22 cellular contexts compared by ENCODE assay signal in genomic region chr3:66433522-66433782, GRCh38.
DNase-seq lines count a peak whose midpoint lies in the region; ATAC-seq and TF ChIP-seq lines count a peak whose summit lies in the region.
"Had no signal": no experiment of that assay in that cellular context is flagged by ENCODE, and none has a peak within 500 bp of the region (broad histone marks: within the 10 kb centered on the region; RNA-seq: fewer than 3 reads in every experiment).

No MANE protein-coding gene starts in this region.

- DNase-seq in T-helper 2 cell treated with Interferon-gamma antibody and Interleukin-4, amounts not matched to agents 5 μg/mL and 100 μg/mL, for 36 hours (ENCODE audit: low spot score): no peak
- DNase-seq in T-helper 2 cell (no peak), psoas muscle (no peak), upper lobe of right lung (no peak), lower lobe of right lung (no peak)
- DNase-seq in CD4-positive, alpha-beta memory T cell: no peak
- DNase-seq in natural killer cell treated with Interleukin-12 subunit alpha and Interleukin-12 subunit beta and Interleukin-15 and Interleukin-18, amount 100 ng/mL, for 72 hours (ENCODE audit: low spot score): no peak
- DNase-seq: COR-L47; DMS79; endodermal cell; naive thymus-derived CD4-positive, alpha-beta T cell; NCI-H1092; NCI-H187 treated with DMSO at 0.1 percent for 48 hours; NCI-H2227 treated with DMSO at 0.1 percent for 48 hours; NCI-H748 treated with DMSO at 0.1 percent for 48 hours had no signal

- peaks cover 10% of the 10 kb centered on the region for H3K36me3 ChIP-seq in CD4-positive, alpha-beta memory T cell (ENCODE audit: insufficient read depth, low read length)
- H3K36me3 ChIP-seq in psoas muscle (ENCODE audit: insufficient read depth in 1 of 2, low read depth in 1 of 2) (no peaks in the 10 kb centered on the region), upper lobe of right lung (no peaks in the 10 kb centered on the region), lower lobe of right lung (peaks cover 3% of the 10 kb centered on the region)
- H3K36me3 ChIP-seq: thoracic aorta had no signal

- peaks cover 11% of the 10 kb centered on the region for H3K36me3 Mint-ChIP-seq in T-helper 2 cell treated with Interferon-gamma antibody and Interleukin-4, amounts not matched to agents 5 μg/mL and 100 μg/mL, for 36 hours (ENCODE audit: low read depth)
- peaks cover 37 to 40% of the 10 kb centered on the region in 2 donors for H3K36me3 Mint-ChIP-seq in CD4-positive, alpha-beta memory T cell
- H3K36me3 Mint-ChIP-seq in brain: peaks cover 61% of the 10 kb centered on the region
- no peaks in the 10 kb centered on the region for H3K36me3 Mint-ChIP-seq in natural killer cell treated with Interleukin-12 subunit alpha and Interleukin-12 subunit beta and Interleukin-15 and Interleukin-18, amount 100 ng/mL, for 72 hours

- POLR2A ChIA-PET in CD4-positive, alpha-beta memory T cell (lab: Charles Lee; ENCODE audit: partially characterized antibody): interaction anchor here (1.1 kb wide), 1 partner anchor 67 kb away, joined by 3 read pairs; the partner anchor contains the start of gene LRIG1

- no peaks in the 10 kb centered on the region for H3K27me3 Mint-ChIP-seq in T-helper 2 cell treated with Interferon-gamma antibody and Interleukin-4, amounts not matched to agents 5 μg/mL and 100 μg/mL, for 36 hours (ENCODE audit: low read depth)
- H3K27me3 Mint-ChIP-seq in CD4-positive, alpha-beta memory T cell: no peaks in the 10 kb centered on the region
- H3K27me3 Mint-ChIP-seq in brain: peaks cover 3% of the 10 kb centered on the region
- H3K27me3 Mint-ChIP-seq in natural killer cell treated with Interleukin-12 subunit alpha and Interleukin-12 subunit beta and Interleukin-15 and Interleukin-18, amount 100 ng/mL, for 72 hours: peaks cover 0 to 6% of the 10 kb centered on the region in 2 donors
- H3K27me3 Mint-ChIP-seq: activated naive CD4-positive, alpha-beta T cell treated with anti-CD3 and anti-CD28 coated beads, Interleukin-2, amount 50 U/mL, for 24 hours; naive thymus-derived CD4-positive, alpha-beta T cell had no signal

- no peaks in the 10 kb centered on the region for H3K9me3 Mint-ChIP-seq in T-helper 2 cell treated with Interferon-gamma antibody and Interleukin-4, amounts not matched to agents 5 μg/mL and 100 μg/mL, for 36 hours
- peaks cover 0 to 3% (median 0%) of the 10 kb centered on the region in 8 donors for H3K9me3 Mint-ChIP-seq in CD4-positive, alpha-beta memory T cell
- no peaks in the 10 kb centered on the region for H3K9me3 Mint-ChIP-seq in brain
- H3K9me3 Mint-ChIP-seq in natural killer cell treated with Interleukin-12 subunit alpha and Interleukin-12 subunit beta and Interleukin-15 and Interleukin-18, amount 100 ng/mL, for 72 hours: no peaks in the 10 kb centered on the region
- H3K9me3 Mint-ChIP-seq: activated naive CD4-positive, alpha-beta T cell treated with anti-CD3 and anti-CD28 coated beads, Interleukin-2, amount 50 U/mL, for 24 hours; endodermal cell; naive thymus-derived CD4-positive, alpha-beta T cell had no signal

- intact Hi-C loops in CD4-positive, alpha-beta memory T cell (cut with micrococcal nuclease): no loop called here
- intact Hi-C loops in psoas muscle (cut with DNase I) (no loop called here), upper lobe of right lung (cut with DNase I) (no loop called here), lower lobe of right lung (cut with DNase I) (no loop called here)

- H3K27me3 ChIP-seq in CD4-positive, alpha-beta memory T cell (ENCODE audit: insufficient read depth, low read length): no peaks in the 10 kb centered on the region
- no peaks in the 10 kb centered on the region for H3K27me3 ChIP-seq in psoas muscle (ENCODE audit: insufficient read depth in 3 of 3, low read length in 2 of 3)
- H3K27me3 ChIP-seq in upper lobe of right lung: no peaks in the 10 kb centered on the region
- no peaks in the 10 kb centered on the region for H3K27me3 ChIP-seq in lower lobe of right lung (ENCODE audit: low read depth)

- H3K27ac Mint-ChIP-seq in T-helper 2 cell treated with Interferon-gamma antibody and Interleukin-4, amounts not matched to agents 5 μg/mL and 100 μg/mL, for 36 hours: no peak overlapping the region
- H3K27ac Mint-ChIP-seq in CD4-positive, alpha-beta memory T cell: peak overlapping the region in 5 of 7 donors; percentile 1 to 71 (median 52)
- peak overlapping the region in 4 of 5 experiments; percentile 2 to 76 (median 65) for H3K27ac Mint-ChIP-seq in brain
- H3K27ac Mint-ChIP-seq in natural killer cell treated with Interleukin-12 subunit alpha and Interleukin-12 subunit beta and Interleukin-15 and Interleukin-18, amount 100 ng/mL, for 72 hours: peak overlapping the region in 1 of 2 donors; percentile 42
- H3K27ac Mint-ChIP-seq: endodermal cell had no signal

- H3K4me3 Mint-ChIP-seq in T-helper 2 cell treated with Interferon-gamma antibody and Interleukin-4, amounts not matched to agents 5 μg/mL and 100 μg/mL, for 36 hours: peak overlapping the region; percentile 13
- peak overlapping the region in 4 of 8 donors; percentile 23 to 61 (median 38) for H3K4me3 Mint-ChIP-seq in CD4-positive, alpha-beta memory T cell
- H3K4me3 Mint-ChIP-seq in brain: peak overlapping the region in 1 of 5 experiments; percentile 4
- no peak overlapping the region for H3K4me3 Mint-ChIP-seq in natural killer cell treated with Interleukin-12 subunit alpha and Interleukin-12 subunit beta and Interleukin-15 and Interleukin-18, amount 100 ng/mL, for 72 hours
- H3K4me3 Mint-ChIP-seq: activated naive CD4-positive, alpha-beta T cell treated with anti-CD3 and anti-CD28 coated beads, Interleukin-2, amount 50 U/mL, for 24 hours; endodermal cell had no signal

- H3K4me1 Mint-ChIP-seq in T-helper 2 cell treated with Interferon-gamma antibody and Interleukin-4, amounts not matched to agents 5 μg/mL and 100 μg/mL, for 36 hours (ENCODE audit: low read depth): peaks cover 15% of the 10 kb centered on the region
- H3K4me1 Mint-ChIP-seq in CD4-positive, alpha-beta memory T cell: peaks cover 51 to 84% (median 66%) of the 10 kb centered on the region in 4 donors
- H3K4me1 Mint-ChIP-seq in brain: peaks cover 73% of the 10 kb centered on the region
- H3K4me1 Mint-ChIP-seq in natural killer cell treated with Interleukin-12 subunit alpha and Interleukin-12 subunit beta and Interleukin-15 and Interleukin-18, amount 100 ng/mL, for 72 hours (ENCODE audit: low read depth in 2 of 2): peaks cover 0 to 3% of the 10 kb centered on the region in 2 donors

- CTCF ChIA-PET in CD4-positive, alpha-beta memory T cell (lab: Charles Lee; ENCODE audit: partially characterized antibody): interaction anchor here (0.9 to 1.5 kb wide), 3 partner anchors 10 to 35 kb away, joined by 3 to 4 read pairs (median 3); no protein-coding TSS in a partner anchor

- peaks cover 18% of the 10 kb centered on the region for H3K4me1 ChIP-seq in CD4-positive, alpha-beta memory T cell (ENCODE audit: insufficient read depth, low read length)
- H3K4me1 ChIP-seq in psoas muscle: peaks cover 84% of the 10 kb centered on the region
- H3K4me1 ChIP-seq in upper lobe of right lung: peaks cover 29% of the 10 kb centered on the region
- peaks cover 20% of the 10 kb centered on the region for H3K4me1 ChIP-seq in lower lobe of right lung
- H3K4me1 ChIP-seq: parathyroid adenoma had no signal

- no peak for TF ChIP-seq CTCF in brain (conservative IDR thresholded peaks at IDR 0.05)
- TF ChIP-seq CTCF in psoas muscle (IDR thresholded peaks at IDR 0.05): no peak
- TF ChIP-seq CTCF in upper lobe of right lung (IDR thresholded peaks at IDR 0.05): no peak
- no peak for TF ChIP-seq CTCF in lower lobe of right lung (IDR thresholded peaks at IDR 0.05)

- ATAC-seq in psoas muscle (no peak), upper lobe of right lung (no peak), lower lobe of right lung (no peak)
- ATAC-seq in natural killer cell treated with Interleukin-12 subunit alpha and Interleukin-12 subunit beta and Interleukin-15 and Interleukin-18, amount 100 ng/mL, for 72 hours: no peak
- ATAC-seq: activated CD4-positive, CD25-positive, alpha-beta regulatory T cell treated with anti-CD3 and anti-CD28 coated beads, Interleukin-2, amount 50 U/mL, for 24 hours; naive thymus-derived CD4-positive, alpha-beta T cell had no signal

- WGBS in psoas muscle, 3 donors: 25 to 66% (median 43%) methylated on average over 4 of the region's 4 CpGs

- H3K4me3 ChIP-seq in CD4-positive, alpha-beta memory T cell (ENCODE audit: low read length in 2 of 2): no peak overlapping the region
- H3K4me3 ChIP-seq in psoas muscle: peak overlapping the region; percentile 17
- no peak overlapping the region for H3K4me3 ChIP-seq in upper lobe of right lung
- no peak overlapping the region for H3K4me3 ChIP-seq in lower lobe of right lung
- H3K4me3 ChIP-seq: coronary artery, thoracic aorta had no signal

- H3K9me3 ChIP-seq in CD4-positive, alpha-beta memory T cell (ENCODE audit: control insufficient read depth in 1 of 2, low read length in 2 of 2): no peaks in the 10 kb centered on the region
- no peaks in the 10 kb centered on the region for H3K9me3 ChIP-seq in psoas muscle
- H3K9me3 ChIP-seq in upper lobe of right lung: no peaks in the 10 kb centered on the region
- no peaks in the 10 kb centered on the region for H3K9me3 ChIP-seq in lower lobe of right lung
- H3K9me3 ChIP-seq: thoracic aorta had no signal

- H3K27ac ChIP-seq in CD4-positive, alpha-beta memory T cell (ENCODE audit: low read depth, low read length): no peak overlapping the region
- peak overlapping the region; percentile 89 for H3K27ac ChIP-seq in psoas muscle
- H3K27ac ChIP-seq in upper lobe of right lung: no peak overlapping the region
- H3K27ac ChIP-seq in lower lobe of right lung: no peak overlapping the region
- H3K27ac ChIP-seq: 22Rv1, coronary artery, parathyroid adenoma, thoracic aorta had no signal
